19 cellular contexts compared by ENCODE assay signal in genomic region chr6:108755257-108756240, GRCh38.
DNase-seq lines count a peak whose midpoint lies in the region; TF ChIP-seq lines count a peak whose summit lies in the region.
"Had no signal": no experiment of that assay in that cellular context is flagged by ENCODE, and none has a peak within 500 bp of the region (broad histone marks: within the 10 kb centered on the region; RNA-seq: fewer than 3 reads in every experiment).

No MANE protein-coding gene starts in this region.

- no peaks in the 10 kb centered on the region for H3K4me1 ChIP-seq in A673 (ENCODE audit: insufficient read depth, low read length, poor library complexity, severe bottlenecking)
- H3K4me1 ChIP-seq: foreskin keratinocyte, Peyer's patch had no signal

- no peak overlapping the region for H3K27ac ChIP-seq in A673 (ENCODE audit: low read depth, low read length, poor library complexity, severe bottlenecking)
- H3K27ac ChIP-seq: foreskin keratinocyte had no signal

- H3K4me3 ChIP-seq in fibroblast of pulmonary artery (replicated peaks; ENCODE audit: low read depth, low read length) (no peak overlapping the region), A673 (ENCODE audit: low read depth, low read length, poor library complexity, severe bottlenecking) (no peak overlapping the region)
- H3K4me3 ChIP-seq: dorsolateral prefrontal cortex, Peyer's patch had no signal

- intact Hi-C loops in A673 (cut with micrococcal nuclease; ENCODE audit: unreplicated experiment): no loop called here

- DNase-seq in GM04503 (ENCODE audit: low read depth) (peak; percentile 36), RPMI7951 (ENCODE audit: low read depth) (peak; percentile 17), fibroblast of pulmonary artery (ENCODE audit: low read depth) (peak; percentile 27), non-pigmented ciliary epithelial cell (ENCODE audit: low read depth) (peak; percentile 4), foreskin melanocyte (no peak), cerebellum (ENCODE audit: low spot score) (no peak), T-helper 1 cell (no peak), A673 (ENCODE audit: low spot score) (no peak)
- DNase-seq: activated CD4-positive, CD25-positive, alpha-beta regulatory T cell treated with anti-CD3 and anti-CD28 coated beads, Interleukin-2, amount 50 U/mL, for 72 hours; activated naive CD8-positive, alpha-beta T cell treated with anti-CD3 and anti-CD28 coated beads, Interleukin-2, amount 10 ng/mL, durations not matched to agents 7 days and 5 days; activated T-cell treated with anti-CD3 and anti-CD28 coated beads, Interleukin-2, amount 50 U/mL, for 1 hour; CD4-positive, alpha-beta T cell; dorsolateral prefrontal cortex; NCI-H1105; NCI-H510A; stimulated activated CD4-positive, alpha-beta T cell treated with anti-CD3 and anti-CD28 coated beads, Interleukin-2, amount 100 ng/mL, for 24 hours; T-helper 17 cell had no signal

- H3K27me3 ChIP-seq in A673 (replicated peaks; ENCODE audit: insufficient read depth, low read depth, low read length, poor library complexity): no peaks in the 10 kb centered on the region
- H3K27me3 ChIP-seq: dorsolateral prefrontal cortex, foreskin keratinocyte, Peyer's patch had no signal

- CTCF ChIA-PET in A673 (lab: Charles Lee): no interaction called here

- no peaks in the 10 kb centered on the region for H3K9me3 ChIP-seq in A673 (ENCODE audit: low read depth, low read length, poor library complexity, severe bottlenecking)
- H3K9me3 ChIP-seq: Peyer's patch had no signal

- POLR2A ChIA-PET in A673 (lab: Charles Lee; ENCODE audit: low non-redundant PET): no interaction called here

- no TSS peak for BruUV-seq in A673 (replicated peaks; lab: Mats Ljungman, UMichigan)

- no peaks in the 10 kb centered on the region for H3K36me3 ChIP-seq in A673 (ENCODE audit: insufficient read depth, low read length, poor library complexity, severe bottlenecking)
- H3K36me3 ChIP-seq: Peyer's patch had no signal

- TF ChIP-seq CTCF in fibroblast of pulmonary artery (IDR thresholded peaks at IDR 0.05; ENCODE audit: low read length, missing control alignments): no peak
- TF ChIP-seq CTCF in A673 (conservative IDR thresholded peaks at IDR 0.05; ENCODE audit: low read depth, low read length): no peak

Comparison
In these comparisons a context has a peak if more than half of its experiments do, and no peak if none do; other contexts are left out.
1. DNase-seq: peak in GM04503 (single experiment), RPMI7951 (single experiment), fibroblast of pulmonary artery (single experiment) and non-pigmented ciliary epithelial cell (single experiment); none in foreskin melanocyte (single experiment), cerebellum (single experiment), T-helper 1 cell (0 of 5) and A673 (single experiment).